ENCODE assay signal across 9 cellular contexts in the genomic region with DNA sequence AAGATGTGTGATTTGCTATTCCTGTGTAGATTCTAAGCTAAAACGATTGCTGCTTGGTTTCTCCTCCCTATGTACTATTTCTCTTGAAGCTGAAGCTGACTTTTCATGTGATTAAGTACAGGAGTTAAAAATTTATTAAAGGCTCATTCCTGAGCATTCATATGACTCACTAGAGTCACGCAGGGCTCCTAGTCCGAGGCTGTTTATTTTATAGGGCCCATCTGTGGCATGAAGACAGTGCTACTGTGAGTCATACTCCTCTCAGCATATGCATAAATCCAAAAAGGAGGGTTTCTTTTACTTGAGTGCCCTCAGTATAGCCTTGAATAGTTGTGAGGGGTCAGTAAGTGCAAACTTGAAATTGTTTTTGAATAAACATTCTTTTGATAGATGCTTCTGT.
A peak's percentile ranks its signal among the peaks of the same experiment; 100 is the strongest.
DNase-seq lines count a peak whose midpoint lies in the region; ATAC-seq and TF ChIP-seq lines count a peak whose summit lies in the region.
"Had no signal": no experiment of that assay in that cellular context is flagged by ENCODE, and none has a peak within 500 bp of the region (broad histone marks: within the 10 kb centered on the region; RNA-seq: fewer than 3 reads in every experiment).

No MANE protein-coding gene starts in this region.

- H3K9me3 Mint-ChIP-seq in Calu3 (ENCODE audit: low read depth, unreplicated experiment) (peaks cover 3% of the 10 kb centered on the region), endothelial cell (ENCODE audit: unreplicated experiment) (no peaks in the 10 kb centered on the region), neural progenitor cell (no peaks in the 10 kb centered on the region)

- no peaks in the 10 kb centered on the region for H3F3A ChIP-seq in neural progenitor cell (ENCODE audit: low read depth)

- no peaks in the 10 kb centered on the region for H3K79me2 ChIP-seq in neural progenitor cell (ENCODE audit: low read depth)

- peaks cover 11% of the 10 kb centered on the region for H3K36me3 Mint-ChIP-seq in Calu3 (ENCODE audit: insufficient read depth, unreplicated experiment)
- peaks cover 7% of the 10 kb centered on the region for H3K36me3 Mint-ChIP-seq in endothelial cell (ENCODE audit: low read depth, unreplicated experiment)
- H3K36me3 Mint-ChIP-seq in neural progenitor cell, result no peaks in the 10 kb centered on the region

- no peaks in the 10 kb centered on the region for H3K9me3 ChIP-seq in neural progenitor cell (ENCODE audit: low read depth)

- H3K4me3 Mint-ChIP-seq in Calu3 (ENCODE audit: low read depth, unreplicated experiment) (peak overlapping the region; percentile 65), endothelial cell (ENCODE audit: unreplicated experiment) (no peak overlapping the region), neural progenitor cell (no peak overlapping the region)

- no peak overlapping the region for H3K4me3 ChIP-seq in neural progenitor cell

- no peak overlapping the region for H3K4me2 ChIP-seq in neural progenitor cell

- no peak overlapping the region for H3K9ac ChIP-seq in neural progenitor cell

- H3K4me1 ChIP-seq in neural progenitor cell, result peaks cover 10% of the 10 kb centered on the region

- no peaks in the 10 kb centered on the region for H3K27me3 ChIP-seq in neural progenitor cell

- H3K27ac Mint-ChIP-seq in Calu3 (ENCODE audit: unreplicated experiment) (peak overlapping the region; percentile 93), endothelial cell (ENCODE audit: unreplicated experiment) (peak overlapping the region; percentile 53), neural progenitor cell (peak overlapping the region; percentile 1)

- H3K27me3 Mint-ChIP-seq in Calu3 (ENCODE audit: unreplicated experiment) (no peaks in the 10 kb centered on the region), endothelial cell (ENCODE audit: unreplicated experiment) (peaks cover 9% of the 10 kb centered on the region), neural progenitor cell (ENCODE audit: insufficient read depth, low read depth) (peaks cover 2% of the 10 kb centered on the region)

- H2AFZ ChIP-seq in neural progenitor cell (replicated peaks), result no peak overlapping the region

- intact Hi-C loops in Calu3 (cut with micrococcal nuclease; ENCODE audit: unreplicated experiment), result no loop called here
- intact Hi-C loops in left cardiac atrium (cut with DNase I), result no loop called here

- BruUV-seq in Calu3 (replicated peaks; lab: Mats Ljungman, UMichigan), result no TSS peak

- H3K27ac ChIP-seq in neural progenitor cell, result no peak overlapping the region

- CTCF ChIA-PET in Calu3 (lab: Charles Lee), result interaction anchor here (0.9 kb wide), 1 partner anchor 19 kb away, joined by 4 read pairs; no protein-coding TSS in a partner anchor

- peak; percentile 32 for DNase-seq in Calu3
- peak; percentile 73 for DNase-seq in NCI-H226
- DNase-seq in endothelial cell (ENCODE audit: low spot score), result no peak
- no peak for DNase-seq in neural progenitor cell (ENCODE audit: low spot score)
- no peak for DNase-seq in left cardiac atrium
- no peak for DNase-seq in mesenteric fat pad (ENCODE audit: low spot score)
- DNase-seq: Right ventricle myocardium superior had no signal

- TF ChIP-seq CTCF in Calu3 (IDR thresholded peaks at IDR 0.05; ENCODE audit: unreplicated experiment) (no peak), endothelial cell (IDR thresholded peaks at IDR 0.05; ENCODE audit: unreplicated experiment) (no peak), neural progenitor cell (IDR thresholded peaks at IDR 0.05) (no peak)

- H3K4me1 Mint-ChIP-seq in Calu3 (ENCODE audit: low read depth, unreplicated experiment), result peaks cover 74% of the 10 kb centered on the region
- H3K4me1 Mint-ChIP-seq in endothelial cell (ENCODE audit: unreplicated experiment), result peaks cover 38% of the 10 kb centered on the region
- peaks cover 24% of the 10 kb centered on the region for H3K4me1 Mint-ChIP-seq in neural progenitor cell

- ATAC-seq in GM18861 (IDR thresholded peaks at IDR 0.05; ENCODE audit: unreplicated experiment) (no peak), left cardiac atrium (no peak)
- no peak for ATAC-seq in activated CD4-positive, CD25-positive, alpha-beta regulatory T cell treated with anti-CD3 and anti-CD28 coated beads, Interleukin-2, amount 50 U/mL, for 24 hours

- no peaks in the 10 kb centered on the region for H4K20me1 ChIP-seq in neural progenitor cell (ENCODE audit: low read depth)

- H3K36me3 ChIP-seq in neural progenitor cell, result no peaks in the 10 kb centered on the region

Comparison
In these comparisons a context has a peak if more than half of its experiments do, and no peak if none do; other contexts are left out.
1. DNase-seq: peak in Calu3 (single experiment) and NCI-H226 (single experiment); none in endothelial cell (single experiment), neural progenitor cell (single experiment), left cardiac atrium (single experiment) and mesenteric fat pad (single experiment).
2. H3K27ac Mint-ChIP-seq: peak in every context shown above with its lines; median percentile 93 in Calu3; 53 in endothelial cell; 1 in neural progenitor cell.